9 cellular contexts compared by ENCODE assay signal in the genomic region with DNA sequence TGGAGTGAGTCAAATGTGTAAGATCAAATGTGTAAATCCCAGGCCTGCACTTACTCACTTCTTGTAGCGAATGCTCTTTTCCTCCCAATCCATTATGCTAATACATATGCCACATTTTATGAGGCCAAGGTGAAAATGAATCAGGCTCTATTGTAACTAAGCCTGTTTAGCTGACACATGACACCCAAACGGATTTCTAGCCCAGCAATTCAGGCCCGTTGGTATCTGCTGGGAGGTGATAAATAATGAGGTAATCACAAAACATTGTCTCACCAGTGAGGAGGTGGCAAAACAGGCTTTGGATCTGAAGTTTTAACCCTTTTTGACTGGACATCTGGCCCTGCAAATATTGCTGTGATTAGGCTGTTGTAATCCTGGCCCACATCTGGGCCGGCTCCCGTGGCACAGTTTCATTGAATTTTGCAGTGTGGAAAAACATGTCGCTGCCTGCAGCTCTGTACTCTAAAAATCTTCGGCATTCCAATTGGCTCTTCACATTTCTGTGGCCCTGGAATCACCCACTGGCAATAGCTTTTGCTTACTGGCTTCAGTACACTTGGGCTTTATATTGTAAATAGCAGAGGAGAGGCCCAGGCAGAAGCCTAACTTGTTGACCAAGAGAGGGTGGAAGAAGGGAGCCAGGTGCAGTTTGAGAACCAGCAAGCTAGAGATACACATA.
DNase-seq lines count a peak whose midpoint lies in the region; ATAC-seq and TF ChIP-seq lines count a peak whose summit lies in the region.
"Had no signal": no experiment of that assay in that cellular context is flagged by ENCODE, and none has a peak within 500 bp of the region (broad histone marks: within the 10 kb centered on the region; RNA-seq: fewer than 3 reads in every experiment).

No MANE protein-coding gene starts in this region.

- no peak for TF ChIP-seq POLR2A in HCT116 (IDR thresholded peaks at IDR 0.05; ENCODE audit: borderline replicate concordance, extremely low read depth, insufficient read depth, insufficient read length)

- H3K36me3 ChIP-seq in HCT116 (ENCODE audit: control insufficient read depth in 1 of 2, insufficient read depth in 2 of 2, low read length in 2 of 2), result no peaks in the 10 kb centered on the region
- H3K36me3 ChIP-seq in trophoblast cell (ENCODE audit: control insufficient read depth in 1 of 2, insufficient read depth in 2 of 2, low read length in 2 of 2), result peaks cover 0 to 2% of the 10 kb centered on the region in 2 experiments
- no peaks in the 10 kb centered on the region for H3K36me3 ChIP-seq in WERI-Rb-1

- H3K9me2 ChIP-seq in HCT116 (ENCODE audit: insufficient read depth), result no peaks in the 10 kb centered on the region

- no peaks in the 10 kb centered on the region for H3K27me3 ChIP-seq in HCT116 (ENCODE audit: insufficient read depth, low read length)
- no peaks in the 10 kb centered on the region for H3K27me3 ChIP-seq in trophoblast cell (ENCODE audit: insufficient read depth, low read length)
- H3K27me3 ChIP-seq in WERI-Rb-1 (ENCODE audit: insufficient read depth, low read depth, severe bottlenecking), result peaks cover 34% of the 10 kb centered on the region

- H3K18ac ChIP-seq in trophoblast cell (ENCODE audit: low read length), result no peak overlapping the region

- no peak overlapping the region for H2BK12ac ChIP-seq in trophoblast cell (ENCODE audit: low read length)

- H4K20me1 ChIP-seq in HCT116 (ENCODE audit: insufficient read depth), result no peaks in the 10 kb centered on the region

- no peak overlapping the region for H3K4me3 ChIP-seq in HCT116 (replicated peaks in 1 of 2; ENCODE audit: low read depth in 1 of 2, low read length in 2 of 2)
- no peak overlapping the region for H3K4me3 ChIP-seq in trophoblast cell (ENCODE audit: low read depth, low read length)
- no peak overlapping the region for H3K4me3 ChIP-seq in WERI-Rb-1 (ENCODE audit: low read depth, low read length)

- H2BK120ac ChIP-seq in trophoblast cell (ENCODE audit: insufficient read depth, low read length, poor library complexity), result no peak overlapping the region

- no TSS peak for BruUV-seq in HCT116 (replicated peaks; lab: Mats Ljungman, UMichigan)

- RAD21 ChIA-PET in HCT116 (lab: Charles Lee; ENCODE audit: low non-redundant PET in 1 of 2, low total read pairs in 2 of 2, uncharacterized antibody in 2 of 2, unreplicated experiment in 2 of 2), result no interaction called here

- H3K79me2 ChIP-seq in HCT116 (ENCODE audit: insufficient read depth, low read length) (no peaks in the 10 kb centered on the region), trophoblast cell (ENCODE audit: control insufficient read depth, insufficient read depth, low read length, poor library complexity) (no peaks in the 10 kb centered on the region)

- H4K12ac ChIP-seq in trophoblast cell (ENCODE audit: low read depth, low read length), result no peak overlapping the region

- no peak for DNase-seq in HCT116 (ENCODE audit: low read depth, low spot score)
- peak; percentile 99 for DNase-seq in NCI-H2107 treated with DMSO at 0.1 percent for 48 hours (lab: John Stamatoyannopoulos, UW; ENCODE audit: unreplicated experiment)
- DNase-seq in astrocyte of the hippocampus (ENCODE audit: low read depth, low spot score), result peak; percentile 34
- peak; percentile 9 to 10 for DNase-seq in trophoblast cell
- DNase-seq in activated CD4-positive, CD25-positive, alpha-beta regulatory T cell (lab: John Stamatoyannopoulos, UW), result no peak
- no peak for DNase-seq in WERI-Rb-1
- DNase-seq: NCI-H446 treated with DMSO at 0.1 percent for 48 hours had no signal

- WGBS in trophoblast cell (ENCODE audit: extremely low coverage, insufficient coverage, insufficient read length), result no CpG with 5 or more reads among the region's 7 CpGs

- H3K9ac ChIP-seq in HCT116 (ENCODE audit: low read length) (no peak overlapping the region), trophoblast cell (ENCODE audit: low read length) (no peak overlapping the region)

- intact Hi-C loops in HCT116 (cut with micrococcal nuclease), result no loop called here

- TF ChIP-seq RAD21 in HCT116 (IDR thresholded peaks at IDR 0.05; ENCODE audit: low read depth), result no peak

- ATAC-seq in HCT116 (no peak), HG02610 (IDR thresholded peaks at IDR 0.05; ENCODE audit: unreplicated experiment) (no peak), HG03108 (IDR thresholded peaks at IDR 0.05; ENCODE audit: unreplicated experiment) (no peak)

- no peak overlapping the region for H3K14ac ChIP-seq in trophoblast cell (ENCODE audit: low read length)

- peaks cover 6 to 13% of the 10 kb centered on the region in 2 experiments; a peak in 2 of 4 replicates for H3K4me1 ChIP-seq in HCT116 (ENCODE audit: control insufficient read depth in 1 of 2, insufficient read depth in 2 of 2, low read length in 2 of 2)
- H3K4me1 ChIP-seq in trophoblast cell (ENCODE audit: control insufficient read depth in 1 of 2, insufficient read depth in 2 of 2, low read length in 2 of 2), result peaks cover 0 to 3% of the 10 kb centered on the region in 2 experiments

- no peak overlapping the region for H3K23ac ChIP-seq in trophoblast cell (ENCODE audit: low read length)

- peak overlapping the region; percentile 32 for H3K4me2 ChIP-seq in HCT116 (ENCODE audit: low read length)
- H3K4me2 ChIP-seq in trophoblast cell (ENCODE audit: low read length), result no peak overlapping the region

- no peaks in the 10 kb centered on the region for H3K79me1 ChIP-seq in trophoblast cell (ENCODE audit: low read length)

- no peak for TF ChIP-seq CTCF in HCT116 (IDR thresholded peaks at IDR 0.05 in 2 of 3, conservative IDR thresholded peaks at IDR 0.05 in 1 of 3; ENCODE audit: borderline replicate concordance in 1 of 3, insufficient read depth in 1 of 3, low read depth in 2 of 3, low read length in 2 of 3)
- no peak for TF ChIP-seq CTCF in WERI-Rb-1 (IDR thresholded peaks at IDR 0.05; ENCODE audit: low read depth, low read length)

- CTCF ChIA-PET in HCT116 (lab: Charles Lee), result interaction anchor here (0.8 to 2.7 kb wide), 2 partner anchors 20 to 163 kb away, joined by 3 to 11 read pairs; no protein-coding TSS in a partner anchor

- no peak overlapping the region for H3K4ac ChIP-seq in trophoblast cell (ENCODE audit: low read depth, low read length)

- H2AK5ac ChIP-seq in trophoblast cell (ENCODE audit: low read length), result no peak overlapping the region

- H4K91ac ChIP-seq in trophoblast cell (ENCODE audit: low read depth, low read length), result no peak overlapping the region

- H3K27ac ChIP-seq in HCT116 (ENCODE audit: low read depth, low read length), result no peak overlapping the region
- no peak overlapping the region for H3K27ac ChIP-seq in trophoblast cell (ENCODE audit: low read depth, low read length)
- no peak overlapping the region for H3K27ac ChIP-seq in WERI-Rb-1

- no peak overlapping the region for H4K8ac ChIP-seq in trophoblast cell (ENCODE audit: low read depth, low read length)

- POLR2A ChIA-PET in HCT116 (lab: Charles Lee), result no interaction called here

- H2BK5ac ChIP-seq in trophoblast cell (ENCODE audit: low read depth, low read length, poor library complexity), result no peak overlapping the region

- H2AFZ ChIP-seq in HCT116 (ENCODE audit: low read depth, low read length, poor library complexity, severe bottlenecking) (no peak overlapping the region), trophoblast cell (ENCODE audit: insufficient read depth, low read length, poor library complexity) (no peak overlapping the region)

- H3K9me3 ChIP-seq in HCT116 (ENCODE audit: control insufficient read depth in 1 of 2, insufficient read depth in 1 of 2, low read depth in 1 of 2, low read length in 2 of 2) (no peaks in the 10 kb centered on the region), trophoblast cell (ENCODE audit: insufficient read depth, low read depth, low read length) (no peaks in the 10 kb centered on the region), WERI-Rb-1 (ENCODE audit: severe bottlenecking) (no peaks in the 10 kb centered on the region)

TF ChIP-seq in HCT116, 20 proteins besides CTCF, POLR2A, EP300 and RAD21:
- TF ChIP-seq ZFX (IDR thresholded peaks at IDR 0.05), result no peak
- TF ChIP-seq SP1 (IDR thresholded peaks at IDR 0.05; ENCODE audit: low read depth), result peak; percentile 49
- TF ChIP-seq JUND (IDR thresholded peaks at IDR 0.05), result peak; percentile 38; the same call in 1 of the 2 replicates
- 0 out of 2 replicates have a peak, but pooled peaks have one; percentile 37 for TF ChIP-seq CEBPB (IDR thresholded peaks at IDR 0.05; ENCODE audit: low read depth)
- no peak for TF ChIP-seq ZBTB33 (IDR thresholded peaks at IDR 0.05; ENCODE audit: extremely low read depth, insufficient replicate concordance, low read length)
- TF ChIP-seq SIN3A (IDR thresholded peaks at IDR 0.05; ENCODE audit: low read depth), result no peak
- TF ChIP-seq EGR1 (IDR thresholded peaks at IDR 0.05; ENCODE audit: low read depth), result 0 out of 2 replicates have a peak, but pooled peaks have one; percentile 29
- TF ChIP-seq YY1 (IDR thresholded peaks at IDR 0.05; ENCODE audit: extremely low read depth, insufficient replicate concordance, low read depth, low read length), result no peak
- peak; percentile 8; the same call in 1 of the 2 replicates for TF ChIP-seq FOSL1 (IDR thresholded peaks at IDR 0.05; ENCODE audit: low read depth)

Comparison
In these comparisons a context has a peak if more than half of its experiments do, and no peak if none do; other contexts are left out.
1. DNase-seq: peak in NCI-H2107 treated with DMSO at 0.1 percent for 48 hours (single experiment), astrocyte of the hippocampus (single experiment) and trophoblast cell (2 of 2); none in HCT116 (single experiment), activated CD4-positive, CD25-positive, alpha-beta regulatory T cell (0 of 4) and WERI-Rb-1 (single experiment).